Comparison of ENCODE assay signal across 8 cellular contexts in the genomic region with DNA sequence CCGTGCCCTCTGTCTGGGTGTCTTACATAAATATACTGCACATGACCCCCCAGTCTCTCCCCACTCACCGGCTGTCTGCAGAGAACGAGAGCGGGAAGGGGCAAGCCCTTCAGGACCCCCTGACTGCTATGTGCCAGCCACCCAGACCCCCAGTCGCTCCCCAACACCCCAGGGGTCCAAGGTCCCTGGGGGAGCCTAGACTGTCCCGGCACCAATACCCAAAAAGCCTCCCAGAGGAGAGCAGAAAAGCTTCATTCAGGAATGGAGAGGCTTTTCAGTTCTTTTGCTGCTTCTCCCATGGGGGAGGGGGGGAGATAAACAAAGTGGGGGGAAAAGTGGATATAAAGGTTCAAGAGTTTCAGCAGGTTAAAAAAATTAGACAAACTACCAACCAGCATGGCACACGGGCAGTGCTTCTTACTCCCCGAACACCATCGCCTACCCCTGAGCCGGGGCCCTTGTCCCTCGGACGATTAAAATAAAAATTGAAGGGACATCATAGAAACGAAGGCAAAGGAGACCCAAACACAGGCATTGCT. TPM values are rescaled to one million over a fixed set of nuclear protein-coding genes. Genes with fewer than 3 reads are reported as not detected.
DNase-seq lines count a peak whose midpoint lies in the region; ATAC-seq lines count a peak whose summit lies in the region.

No MANE protein-coding gene starts in this region.

- no peaks in the 10 kb centered on the region for H3K9me3 ChIP-seq in right cardiac atrium (ENCODE audit: control insufficient read depth, low read length)

- intact Hi-C loops in right cardiac atrium (cut with DNase I) = no loop called here

- H3K4me3 ChIP-seq in right cardiac atrium (ENCODE audit: low read length) = peak overlapping the region; percentile 98

- H3K27me3 ChIP-seq in right cardiac atrium (ENCODE audit: control insufficient read depth, insufficient read depth) = no peaks in the 10 kb centered on the region

- peak overlapping the region; percentile 90 for H3K4me3 Mint-ChIP-seq in activated T-cell treated with anti-CD3 and anti-CD28 coated beads, Interleukin-2, amount 50 U/mL, for 24 hours
- H3K4me3 Mint-ChIP-seq in stimulated activated memory B cell treated with anti-CD40 and anti-IgM and Interleukin-4, amounts not matched to agents 10 μg/mL and 1 μg/mL and 100 μg/mL, for 72 hours = peak overlapping the region; percentile 88

- H3K27ac Mint-ChIP-seq in activated T-cell treated with anti-CD3 and anti-CD28 coated beads, Interleukin-2, amount 50 U/mL, for 24 hours = peak overlapping the region; percentile 91
- H3K27ac Mint-ChIP-seq in stimulated activated memory B cell treated with anti-CD40 and anti-IgM and Interleukin-4, amounts not matched to agents 10 μg/mL and 1 μg/mL and 100 μg/mL, for 72 hours = peak overlapping the region; percentile 92

- H3K4me1 Mint-ChIP-seq in activated T-cell treated with anti-CD3 and anti-CD28 coated beads, Interleukin-2, amount 50 U/mL, for 24 hours (ENCODE audit: low read depth) = peaks cover 59% of the 10 kb centered on the region
- peaks cover 66% of the 10 kb centered on the region for H3K4me1 Mint-ChIP-seq in stimulated activated memory B cell treated with anti-CD40 and anti-IgM and Interleukin-4, amounts not matched to agents 10 μg/mL and 1 μg/mL and 100 μg/mL, for 72 hours

- no peak for ATAC-seq in right cardiac atrium
- no peak for ATAC-seq in stimulated activated memory B cell treated with anti-CD40 and anti-IgM and Interleukin-4, amounts not matched to agents 10 μg/mL and 1 μg/mL and 100 μg/mL, for 72 hours

- H3K9me3 Mint-ChIP-seq in activated T-cell treated with anti-CD3 and anti-CD28 coated beads, Interleukin-2, amount 50 U/mL, for 24 hours = no peaks in the 10 kb centered on the region
- H3K9me3 Mint-ChIP-seq in stimulated activated memory B cell treated with anti-CD40 and anti-IgM and Interleukin-4, amounts not matched to agents 10 μg/mL and 1 μg/mL and 100 μg/mL, for 72 hours = no peaks in the 10 kb centered on the region

- peaks cover 50% of the 10 kb centered on the region for H3K36me3 Mint-ChIP-seq in activated T-cell treated with anti-CD3 and anti-CD28 coated beads, Interleukin-2, amount 50 U/mL, for 24 hours (ENCODE audit: low read depth)
- peaks cover 12% of the 10 kb centered on the region for H3K36me3 Mint-ChIP-seq in stimulated activated memory B cell treated with anti-CD40 and anti-IgM and Interleukin-4, amounts not matched to agents 10 μg/mL and 1 μg/mL and 100 μg/mL, for 72 hours

- no peaks in the 10 kb centered on the region for H3K27me3 Mint-ChIP-seq in activated T-cell treated with anti-CD3 and anti-CD28 coated beads, Interleukin-2, amount 50 U/mL, for 24 hours
- no peaks in the 10 kb centered on the region for H3K27me3 Mint-ChIP-seq in stimulated activated memory B cell treated with anti-CD40 and anti-IgM and Interleukin-4, amounts not matched to agents 10 μg/mL and 1 μg/mL and 100 μg/mL, for 72 hours

- H3K4me1 ChIP-seq in right cardiac atrium (ENCODE audit: control insufficient read depth, insufficient read depth, low read length) = peaks cover 32% of the 10 kb centered on the region

- 3% methylated on average over 13 of the region's 13 CpGs for WGBS in right cardiac atrium

- H3K27ac ChIP-seq in right cardiac atrium (ENCODE audit: low read length) = peak overlapping the region; percentile 100

- DNase-seq in stimulated activated CD4-positive, alpha-beta T cell treated with anti-CD3 and anti-CD28 coated beads, Interleukin-2, amount 100 ng/mL, for 24 hours = peak; percentile 17 to 25
- DNase-seq in stimulated activated CD4-positive, alpha-beta T cell treated with anti-CD3 and anti-CD28 coated beads, Interleukin-1b, Interleukin-23, amount 100 ng/mL, for 48 hours = no peak
- DNase-seq in activated T-cell treated with anti-CD3 and anti-CD28 coated beads, Interleukin-2, amount 50 U/mL, for 24 hours = peak; percentile 43
- peak in 1 of 3 donors; percentile 59 for DNase-seq in right cardiac atrium
- DNase-seq in NCI-H2196 (lab: John Stamatoyannopoulos, UW; ENCODE audit: unreplicated experiment) = no peak
- DNase-seq in HPDE6-E6E7 (ENCODE audit: extremely low spot score) = no peak
- DNase-seq in activated gamma-delta T cell (lab: John Stamatoyannopoulos, UW) = no peak

RNA-seq across cellular contexts. Expression of gene CSNK1E, which starts 1.4 kb away (rescaled TPM):
- total RNA-seq in right cardiac atrium = 10 to 100 TPM; 69.7 to 88.6 (median 81.0) TPM
- 76.3 TPM for polyA plus RNA-seq in right cardiac atrium

RNA-seq across cellular contexts. Expression of gene TMEM184B, which starts 43.1 kb away (rescaled TPM):
- 10 to 100 TPM; 48.2 to 55.8 (median 49.5) TPM for total RNA-seq in right cardiac atrium
- 32.2 TPM for polyA plus RNA-seq in right cardiac atrium

Comparison
In these comparisons a context has a peak if more than half of its experiments do, and no peak if none do; other contexts are left out.
1. DNase-seq: peak in stimulated activated CD4-positive, alpha-beta T cell treated with anti-CD3 and anti-CD28 coated beads, Interleukin-2, amount 100 ng/mL, for 24 hours (2 of 2) and activated T-cell treated with anti-CD3 and anti-CD28 coated beads, Interleukin-2, amount 50 U/mL, for 24 hours (single experiment); none in stimulated activated CD4-positive, alpha-beta T cell treated with anti-CD3 and anti-CD28 coated beads, Interleukin-1b, Interleukin-23, amount 100 ng/mL, for 48 hours (single experiment), NCI-H2196 (single experiment), HPDE6-E6E7 (single experiment) and activated gamma-delta T cell (single experiment).